1 cellular context compared by ENCODE assay signal in the genomic region with DNA sequence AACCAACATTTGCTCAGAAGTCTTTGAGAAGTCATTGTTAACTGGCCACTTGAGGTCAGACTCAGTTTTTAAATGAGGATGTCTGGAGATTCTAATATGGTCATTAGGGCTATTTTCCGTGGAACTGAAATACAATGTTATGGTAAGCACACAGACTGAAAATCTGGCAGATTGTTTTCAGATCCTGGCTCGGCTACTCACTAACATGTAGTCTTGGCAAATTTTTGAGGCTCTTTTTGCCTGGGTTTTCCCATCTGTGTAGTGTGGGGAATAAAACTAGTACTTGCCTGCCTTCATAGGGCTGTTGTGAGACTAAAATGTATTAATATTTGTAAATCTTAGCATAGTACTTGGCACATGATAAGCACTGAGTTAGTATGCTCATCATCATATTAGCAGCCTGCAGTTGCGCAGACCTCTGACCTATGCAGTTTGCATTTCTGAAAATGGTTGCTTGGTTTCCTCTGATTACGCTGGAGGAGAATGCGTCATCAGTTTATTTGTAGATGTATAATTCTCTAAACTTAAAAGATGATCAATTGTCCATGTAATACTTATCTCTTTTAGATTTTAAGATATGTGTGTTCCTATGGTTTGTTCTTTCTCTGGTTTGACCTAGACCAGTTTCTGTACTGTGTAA.
TF ChIP-seq lines count a peak whose summit lies in the region.

No MANE protein-coding gene starts in this region.

TF ChIP-seq in GM23338, 12 proteins besides CTCF, POLR2A, EP300 and RAD21:
- TF ChIP-seq, protein P1, sequence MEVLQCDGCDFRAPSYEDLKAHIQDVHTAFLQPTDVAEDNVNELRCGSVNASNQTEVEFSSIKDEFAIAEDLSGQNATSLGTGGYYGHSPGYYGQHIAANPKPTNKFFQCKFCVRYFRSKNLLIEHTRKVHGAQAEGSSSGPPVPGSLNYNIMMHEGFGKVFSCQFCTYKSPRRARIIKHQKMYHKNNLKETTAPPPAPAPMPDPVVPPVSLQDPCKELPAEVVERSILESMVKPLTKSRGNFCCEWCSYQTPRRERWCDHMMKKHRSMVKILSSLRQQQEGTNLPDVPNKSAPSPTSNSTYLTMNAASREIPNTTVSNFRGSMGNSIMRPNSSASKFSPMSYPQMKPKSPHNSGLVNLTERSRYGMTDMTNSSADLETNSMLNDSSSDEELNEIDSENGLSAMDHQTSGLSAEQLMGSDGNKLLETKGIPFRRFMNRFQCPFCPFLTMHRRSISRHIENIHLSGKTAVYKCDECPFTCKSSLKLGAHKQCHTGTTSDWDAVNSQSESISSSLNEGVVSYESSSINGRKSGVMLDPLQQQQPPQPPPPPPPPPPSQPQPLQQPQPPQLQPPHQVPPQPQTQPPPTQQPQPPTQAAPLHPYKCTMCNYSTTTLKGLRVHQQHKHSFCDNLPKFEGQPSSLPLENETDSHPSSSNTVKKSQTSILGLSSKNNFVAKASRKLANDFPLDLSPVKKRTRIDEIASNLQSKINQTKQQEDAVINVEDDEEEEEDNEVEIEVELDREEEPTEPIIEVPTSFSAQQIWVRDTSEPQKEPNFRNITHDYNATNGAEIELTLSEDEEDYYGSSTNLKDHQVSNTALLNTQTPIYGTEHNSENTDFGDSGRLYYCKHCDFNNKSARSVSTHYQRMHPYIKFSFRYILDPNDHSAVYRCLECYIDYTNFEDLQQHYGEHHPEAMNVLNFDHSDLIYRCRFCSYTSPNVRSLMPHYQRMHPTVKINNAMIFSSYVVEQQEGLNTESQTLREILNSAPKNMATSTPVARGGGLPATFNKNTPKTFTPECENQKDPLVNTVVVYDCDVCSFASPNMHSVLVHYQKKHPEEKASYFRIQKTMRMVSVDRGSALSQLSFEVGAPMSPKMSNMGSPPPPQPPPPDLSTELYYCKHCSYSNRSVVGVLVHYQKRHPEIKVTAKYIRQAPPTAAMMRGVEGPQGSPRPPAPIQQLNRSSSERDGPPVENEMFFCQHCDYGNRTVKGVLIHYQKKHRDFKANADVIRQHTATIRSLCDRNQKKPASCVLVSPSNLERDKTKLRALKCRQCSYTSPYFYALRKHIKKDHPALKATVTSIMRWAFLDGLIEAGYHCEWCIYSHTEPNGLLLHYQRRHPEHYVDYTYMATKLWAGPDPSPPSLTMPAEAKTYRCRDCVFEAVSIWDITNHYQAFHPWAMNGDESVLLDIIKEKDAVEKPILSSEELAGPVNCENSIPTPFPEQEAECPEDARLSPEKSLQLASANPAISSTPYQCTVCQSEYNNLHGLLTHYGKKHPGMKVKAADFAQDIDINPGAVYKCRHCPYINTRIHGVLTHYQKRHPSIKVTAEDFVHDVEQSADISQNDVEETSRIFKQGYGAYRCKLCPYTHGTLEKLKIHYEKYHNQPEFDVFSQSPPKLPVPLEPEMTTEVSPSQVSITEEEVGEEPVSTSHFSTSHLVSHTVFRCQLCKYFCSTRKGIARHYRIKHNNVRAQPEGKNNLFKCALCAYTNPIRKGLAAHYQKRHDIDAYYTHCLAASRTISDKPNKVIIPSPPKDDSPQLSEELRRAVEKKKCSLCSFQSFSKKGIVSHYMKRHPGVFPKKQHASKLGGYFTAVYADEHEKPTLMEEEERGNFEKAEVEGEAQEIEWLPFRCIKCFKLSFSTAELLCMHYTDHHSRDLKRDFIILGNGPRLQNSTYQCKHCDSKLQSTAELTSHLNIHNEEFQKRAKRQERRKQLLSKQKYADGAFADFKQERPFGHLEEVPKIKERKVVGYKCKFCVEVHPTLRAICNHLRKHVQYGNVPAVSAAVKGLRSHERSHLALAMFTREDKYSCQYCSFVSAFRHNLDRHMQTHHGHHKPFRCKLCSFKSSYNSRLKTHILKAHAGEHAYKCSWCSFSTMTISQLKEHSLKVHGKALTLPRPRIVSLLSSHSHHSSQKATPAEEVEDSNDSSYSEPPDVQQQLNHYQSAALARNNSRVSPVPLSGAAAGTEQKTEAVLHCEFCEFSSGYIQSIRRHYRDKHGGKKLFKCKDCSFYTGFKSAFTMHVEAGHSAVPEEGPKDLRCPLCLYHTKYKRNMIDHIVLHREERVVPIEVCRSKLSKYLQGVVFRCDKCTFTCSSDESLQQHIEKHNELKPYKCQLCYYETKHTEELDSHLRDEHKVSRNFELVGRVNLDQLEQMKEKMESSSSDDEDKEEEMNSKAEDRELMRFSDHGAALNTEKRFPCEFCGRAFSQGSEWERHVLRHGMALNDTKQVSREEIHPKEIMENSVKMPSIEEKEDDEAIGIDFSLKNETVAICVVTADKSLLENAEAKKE (CRISPR knock-in tag; IDR thresholded peaks at IDR 0.05), result no peak
